Comparison of ENCODE assay signal across 25 cellular contexts in the genomic region with DNA sequence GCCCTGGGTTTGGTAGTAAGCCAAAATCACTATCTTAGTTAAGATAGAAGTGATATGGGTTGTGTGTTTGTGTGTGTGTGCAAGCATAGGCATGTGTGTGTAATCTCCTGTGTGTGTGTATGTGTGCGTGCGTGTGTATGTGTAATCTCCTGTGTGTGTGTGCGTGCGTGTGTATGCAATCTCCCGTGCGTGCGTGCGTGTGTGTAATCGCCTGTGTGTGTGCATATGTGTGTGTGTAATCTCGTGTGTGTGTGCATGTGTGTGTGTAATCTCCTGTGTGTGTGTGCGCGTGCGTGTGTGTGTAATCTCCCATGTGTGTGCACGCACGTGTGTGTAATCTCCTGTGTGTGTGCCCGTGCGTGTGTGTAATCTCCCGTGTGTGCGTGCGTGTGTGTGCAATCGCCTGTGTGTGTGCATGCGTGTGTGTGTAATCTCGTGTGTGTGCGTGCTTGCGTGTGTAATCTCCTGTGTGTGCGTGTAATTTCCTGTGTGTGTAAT.
"Had no signal": no experiment of that assay in that cellular context is flagged by ENCODE, and none has a peak within 500 bp of the region (broad histone marks: within the 10 kb centered on the region; RNA-seq: fewer than 3 reads in every experiment).

No MANE protein-coding gene starts in this region.

- H3K9ac ChIP-seq: SK-N-SH had no signal

- H3K9me3 ChIP-seq: Peyer's patch, SJCRH30, SK-N-SH had no signal

- H3K36me3 Mint-ChIP-seq: activated CD4-positive, alpha-beta memory T cell treated with anti-CD3 and anti-CD28 coated beads for 36 hours; activated naive CD8-positive, alpha-beta T cell; brain had no signal

- H3K4me3 ChIP-seq: cardiac muscle cell, Peyer's patch, SJCRH30 had no signal

- H3K4me3 Mint-ChIP-seq: activated CD4-positive, alpha-beta memory T cell treated with anti-CD3 and anti-CD28 coated beads for 36 hours; activated CD4-positive, alpha-beta T cell treated with anti-CD3 and anti-CD28 coated beads, Interleukin-2, amount 10 ng/mL, durations not matched to agents 7 days and 5 days; activated naive CD4-positive, alpha-beta T cell treated with anti-CD3 and anti-CD28 coated beads for 36 hours; activated naive CD8-positive, alpha-beta T cell; activated T-cell treated with anti-CD3 and anti-CD28 coated beads, Interleukin-2, amount 50 U/mL, for 4 hours had no signal

- DNase-seq: activated CD4-positive, alpha-beta memory T cell treated with anti-CD3 and anti-CD28 coated beads for 36 hours; activated CD4-positive, alpha-beta T cell treated with anti-CD3 and anti-CD28 coated beads, Interleukin-2, amount 10 ng/mL, durations not matched to agents 7 days and 5 days; activated CD4-positive, CD25-positive, alpha-beta regulatory T cell; activated CD8-positive, alpha-beta memory T cell treated with anti-CD3 and anti-CD28 coated beads for 24 hours; activated gamma-delta T cell; activated naive CD4-positive, alpha-beta T cell treated with anti-CD3 and anti-CD28 coated beads for 36 hours; activated T-cell treated with anti-CD3 and anti-CD28 coated beads, Interleukin-2, amount 50 U/mL, for 4 hours; amygdala; NCI-H1092; NCI-H1417; NCI-H1930; NCI-H510A; NCI-H526 treated with DMSO at 0.1 percent for 48 hours; OCI-M1; Peyer's patch; Right ventricle myocardium superior; SJCRH30; SK-N-SH; T-helper 1 cell had no signal

- H3K36me3 ChIP-seq: cardiac muscle cell, Peyer's patch, SJCRH30 had no signal

- FAIRE-seq: astrocyte had no signal

- H3K4me2 ChIP-seq: SK-N-SH had no signal

- H3K27ac Mint-ChIP-seq: activated CD4-positive, alpha-beta memory T cell treated with anti-CD3 and anti-CD28 coated beads for 36 hours; activated CD4-positive, alpha-beta T cell treated with anti-CD3 and anti-CD28 coated beads, Interleukin-2, amount 10 ng/mL, durations not matched to agents 7 days and 5 days; activated naive CD4-positive, alpha-beta T cell treated with anti-CD3 and anti-CD28 coated beads for 36 hours; activated naive CD8-positive, alpha-beta T cell had no signal

- ATAC-seq: activated T-cell treated with anti-CD3 and anti-CD28 coated beads, Interleukin-2, amount 50 U/mL, for 4 hours had no signal

- H3K27me3 ChIP-seq: cardiac muscle cell, Peyer's patch, SJCRH30 had no signal

- H3K27ac ChIP-seq: cardiac muscle cell, Peyer's patch, RWPE1, SJCRH30, VCaP had no signal

- H3K4me1 ChIP-seq: Peyer's patch, SJCRH30 had no signal
